ENCODE assay signal across 8 cellular contexts in the genomic region with DNA sequence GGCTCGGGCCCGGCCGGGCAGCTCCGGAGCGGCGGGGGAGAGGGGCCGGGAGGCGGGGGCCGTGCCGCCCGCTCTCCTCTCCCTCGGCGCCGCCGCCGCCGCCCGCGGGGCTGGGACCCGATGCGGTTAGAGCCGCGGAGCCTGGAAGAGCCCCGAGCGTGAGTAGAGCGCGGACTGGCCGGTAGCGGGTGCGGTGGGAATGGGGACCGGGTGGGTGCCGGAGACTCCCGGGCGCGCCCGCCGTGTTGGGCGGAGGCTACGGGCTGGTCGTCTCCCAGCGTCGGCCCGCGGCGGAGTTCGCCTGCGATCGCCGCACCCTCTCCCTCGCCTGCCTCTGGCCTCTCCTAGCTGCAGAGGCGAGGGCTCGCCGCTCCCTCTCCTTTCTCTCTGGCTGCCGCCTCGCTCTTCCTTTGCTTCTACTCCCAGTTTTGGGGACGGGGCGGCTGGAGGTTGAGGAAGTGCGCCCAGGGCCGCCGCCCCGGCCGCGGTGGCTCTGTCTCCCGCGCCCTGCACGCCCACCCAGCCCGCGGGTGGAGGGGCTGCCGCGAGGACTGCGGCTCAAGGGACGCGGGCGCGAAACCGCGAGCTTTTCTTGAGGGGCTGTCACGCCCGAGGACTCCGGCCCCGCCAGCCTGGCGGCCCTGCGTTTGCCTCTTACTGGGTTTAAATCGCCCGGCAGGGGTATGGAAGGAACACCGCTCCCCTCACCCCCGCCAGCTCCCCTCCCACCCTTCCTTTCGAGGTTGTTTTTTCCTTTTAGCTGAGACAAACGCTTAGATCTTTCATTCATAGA. TPM values are rescaled to one million over a fixed set of nuclear protein-coding genes. Genes with fewer than 3 reads are reported as not detected.
A peak's percentile ranks its signal among the peaks of the same experiment; 100 is the strongest.
DNase-seq lines count a peak whose midpoint lies in the region; ATAC-seq, FAIRE-seq and TF ChIP-seq lines count a peak whose summit lies in the region.

No MANE protein-coding gene starts in this region.

- DNase-seq in HCT116 (ENCODE audit: low read depth, low spot score) (no peak), MM.1S (peak; percentile 61), bronchial epithelial cell (ENCODE audit: low read depth) (peak; percentile 23), islet precursor cell (peak; percentile 73), DMS114 treated with DMSO at 0.1 percent for 48 hours (lab: John Stamatoyannopoulos, UW; ENCODE audit: unreplicated experiment) (no peak)
- peak; percentile 15 to 56 (median 38) for DNase-seq in activated CD4-positive, CD25-positive, alpha-beta regulatory T cell (lab: John Stamatoyannopoulos, UW)
- peak; percentile 25 to 43 (median 41) for DNase-seq in stimulated activated CD4-positive, alpha-beta T cell treated with anti-CD3 and anti-CD28 coated beads, Interleukin-12 subunit alpha, Interleukin-12 subunit beta, amount 100 ng/mL, for 48 hours (ENCODE audit: low read depth in 2 of 3, low spot score in 1 of 3)

- H3K9ac ChIP-seq in HCT116 (ENCODE audit: low read length) (peak overlapping the region; percentile 69), MM.1S (ENCODE audit: low read length) (peak overlapping the region; percentile 77)

- H3K9me3 ChIP-seq in HCT116 (ENCODE audit: control insufficient read depth in 1 of 2, insufficient read depth in 1 of 2, low read depth in 1 of 2, low read length in 2 of 2): no peaks in the 10 kb centered on the region
- no peaks in the 10 kb centered on the region for H3K9me3 ChIP-seq in MM.1S (replicated peaks; ENCODE audit: insufficient read depth, low read length)

- H3K4me3 ChIP-seq in HCT116 (replicated peaks in 1 of 2; ENCODE audit: low read depth in 1 of 2, low read length in 2 of 2): peak overlapping the region; percentile 65 to 84
- peak overlapping the region; percentile 91 for H3K4me3 ChIP-seq in MM.1S (ENCODE audit: low read length)
- H3K4me3 ChIP-seq in bronchial epithelial cell (ENCODE audit: low read depth, low read length): peak overlapping the region; percentile 95

- H3K4me1 ChIP-seq in HCT116 (ENCODE audit: control insufficient read depth in 1 of 2, insufficient read depth in 2 of 2, low read length in 2 of 2): peaks cover 0 to 14% of the 10 kb centered on the region in 2 experiments; a peak in 3 of 4 replicates
- peaks cover 16% of the 10 kb centered on the region for H3K4me1 ChIP-seq in MM.1S (ENCODE audit: low read length)

- H3K4me2 ChIP-seq in HCT116 (ENCODE audit: low read length): peak overlapping the region; percentile 91
- peak overlapping the region; percentile 90 for H3K4me2 ChIP-seq in MM.1S (ENCODE audit: low read depth, low read length)

- H3K27me3 ChIP-seq in HCT116 (ENCODE audit: insufficient read depth, low read length) (no peaks in the 10 kb centered on the region), MM.1S (replicated peaks; ENCODE audit: insufficient read depth, low read length) (peaks cover 16% of the 10 kb centered on the region; the same call in 1 of the 2 replicates), bronchial epithelial cell (ENCODE audit: control insufficient read depth, insufficient read depth, low read length) (no peaks in the 10 kb centered on the region)

- no peak for FAIRE-seq in bronchial epithelial cell (lab: Jason Lieb, UNC)

- intact Hi-C loops in HCT116 (cut with micrococcal nuclease): loop anchor here (2.0 kb wide), 1 partner anchor 456 kb away; the partner anchor contains the start of genes MRPL47 and NDUFB5

- RAD21 ChIA-PET in HCT116 (lab: Charles Lee; ENCODE audit: low non-redundant PET in 1 of 2, low total read pairs in 2 of 2, uncharacterized antibody in 2 of 2, unreplicated experiment in 2 of 2): interaction anchor here in 1 of 2 experiments (1.2 kb wide), 1 partner anchor 167 kb away, joined by 3 read pairs; no protein-coding TSS in a partner anchor

- H3K79me2 ChIP-seq in HCT116 (ENCODE audit: insufficient read depth, low read length) (peaks cover 44% of the 10 kb centered on the region), MM.1S (ENCODE audit: low read length) (peaks cover 49% of the 10 kb centered on the region)

- ATAC-seq in HCT116: peak; percentile 63

- TF ChIP-seq CTCF in HCT116 (IDR thresholded peaks at IDR 0.05 in 2 of 3, conservative IDR thresholded peaks at IDR 0.05 in 1 of 3; ENCODE audit: borderline replicate concordance in 1 of 3, insufficient read depth in 1 of 3, low read depth in 2 of 3, low read length in 2 of 3): no peak
- TF ChIP-seq CTCF in MM.1S (IDR thresholded peaks at IDR 0.05; ENCODE audit: low read length): no peak
- TF ChIP-seq CTCF in bronchial epithelial cell (IDR thresholded peaks at IDR 0.05; ENCODE audit: insufficient read depth, low read length, severe bottlenecking): no peak

- H4K20me1 ChIP-seq in HCT116 (ENCODE audit: insufficient read depth): no peaks in the 10 kb centered on the region
- peaks cover 5% of the 10 kb centered on the region for H4K20me1 ChIP-seq in MM.1S (ENCODE audit: insufficient read depth, low read length)

- TF ChIP-seq RAD21 in HCT116 (IDR thresholded peaks at IDR 0.05; ENCODE audit: low read depth): no peak

- H2AFZ ChIP-seq in HCT116 (ENCODE audit: low read depth, low read length, poor library complexity, severe bottlenecking) (peak overlapping the region; percentile 26), MM.1S (ENCODE audit: low read length) (peak overlapping the region; percentile 91)

- no peaks in the 10 kb centered on the region for H3K36me3 ChIP-seq in HCT116 (ENCODE audit: control insufficient read depth in 1 of 2, insufficient read depth in 2 of 2, low read length in 2 of 2)
- no peaks in the 10 kb centered on the region for H3K36me3 ChIP-seq in MM.1S (replicated peaks; ENCODE audit: insufficient read depth, low read length)
- H3K36me3 ChIP-seq in bronchial epithelial cell (ENCODE audit: control insufficient read depth, insufficient read depth, low read length): no peaks in the 10 kb centered on the region

- CTCF ChIA-PET in HCT116 (lab: Charles Lee): interaction anchor here (0.9 to 1.6 kb wide), 2 partner anchors 167 to 173 kb away, joined by 3 to 4 read pairs; no protein-coding TSS in a partner anchor

- POLR2A ChIA-PET in HCT116 (lab: Charles Lee): no interaction called here

- no TSS peak for BruUV-seq in HCT116 (replicated peaks; lab: Mats Ljungman, UMichigan)

- H3K9me2 ChIP-seq in HCT116 (ENCODE audit: insufficient read depth) (no peaks in the 10 kb centered on the region), MM.1S (replicated peaks; ENCODE audit: insufficient read depth, low read length) (no peaks in the 10 kb centered on the region)

- peak overlapping the region; percentile 77 for H3K27ac ChIP-seq in HCT116 (ENCODE audit: low read depth, low read length)
- H3K27ac ChIP-seq in MM.1S (ENCODE audit: low read length): peak overlapping the region; percentile 75; the same call in 1 of the 2 replicates

- peaks cover 16% of the 10 kb centered on the region for H3F3A ChIP-seq in MM.1S (ENCODE audit: insufficient read depth, low read length)

- TF ChIP-seq POLR2A in GM15510 (IDR thresholded peaks at IDR 0.05; ENCODE audit: borderline replicate concordance, extremely low read depth, insufficient read length): peak; percentile 25
- TF ChIP-seq POLR2A in HCT116 (IDR thresholded peaks at IDR 0.05; ENCODE audit: borderline replicate concordance, extremely low read depth, insufficient read depth, insufficient read length): no peak

TF ChIP-seq in HCT116, 20 proteins besides CTCF, POLR2A, EP300 and RAD21:
- no peak for TF ChIP-seq TCF7L2 (IDR thresholded peaks at IDR 0.05; ENCODE audit: borderline replicate concordance, extremely low read depth, insufficient read depth, insufficient read length)
- peak; percentile 72 for TF ChIP-seq ZFX (IDR thresholded peaks at IDR 0.05)

RNA-seq across cellular contexts. Expression of gene PIK3CA, which starts 0.5 kb away (rescaled TPM):
- 17.9 TPM for total RNA-seq in HCT116 (2021; ENCODE audit: unreplicated experiment)
- polyA plus RNA-seq in HCT116 (2012): 4.4 and 4.7 TPM in 2 replicates
- total RNA-seq in bronchial epithelial cell: 15.9 and 20.3 TPM in 2 replicates

Comparison
In these comparisons a context has a peak if more than half of its experiments do, and no peak if none do; other contexts are left out.
1. DNase-seq: peak in MM.1S (single experiment), activated CD4-positive, CD25-positive, alpha-beta regulatory T cell (4 of 4), bronchial epithelial cell (single experiment), islet precursor cell (single experiment) and stimulated activated CD4-positive, alpha-beta T cell treated with anti-CD3 and anti-CD28 coated beads, Interleukin-12 subunit alpha, Interleukin-12 subunit beta, amount 100 ng/mL, for 48 hours (3 of 3); none in HCT116 (single experiment) and DMS114 treated with DMSO at 0.1 percent for 48 hours (single experiment).
2. Peak in every context shown above with its lines, with median percentiles within 50 percentile points of each other: H3K4me3 ChIP-seq.